In genomic region chr16:81633680-81634379, GRCh38 we compare ENCODE assay signal across 11 cellular contexts.
A peak's percentile ranks its signal among the peaks of the same experiment; 100 is the strongest.
DNase-seq lines count a peak whose midpoint lies in the region; ATAC-seq, FAIRE-seq and TF ChIP-seq lines count a peak whose summit lies in the region.
"Had no signal": no experiment of that assay in that cellular context is flagged by ENCODE, and none has a peak within 500 bp of the region (broad histone marks: within the 10 kb centered on the region; RNA-seq: fewer than 3 reads in every experiment).

No MANE protein-coding gene starts in this region.

- H2AFZ ChIP-seq in HCT116 (ENCODE audit: low read depth, low read length, poor library complexity, severe bottlenecking) (no peak overlapping the region), endothelial cell of umbilical vein (ENCODE audit: low read depth, low read length) (no peak overlapping the region), osteoblast (ENCODE audit: low read length) (no peak overlapping the region)

- TF ChIP-seq CTCF in HCT116 (IDR thresholded peaks at IDR 0.05 in 2 of 3, conservative IDR thresholded peaks at IDR 0.05 in 1 of 3; ENCODE audit: borderline replicate concordance in 1 of 3, insufficient read depth in 1 of 3, low read depth in 2 of 3, low read length in 2 of 3) (no peak), endothelial cell of umbilical vein (IDR thresholded peaks at IDR 0.05; ENCODE audit: extremely low read depth in 1 of 2, insufficient read depth in 1 of 2, low read depth in 1 of 2, low read length in 2 of 2) (no peak), osteoblast (IDR thresholded peaks at IDR 0.05; ENCODE audit: extremely low read depth, low read depth, low read length) (no peak)

- H3K27ac ChIP-seq in HCT116 (ENCODE audit: low read depth, low read length), result peak overlapping the region; percentile 70
- H3K27ac ChIP-seq in endothelial cell of umbilical vein (ENCODE audit: insufficient read depth, low read depth, low read length), result peak overlapping the region; percentile 26
- peak overlapping the region; percentile 72 for H3K27ac ChIP-seq in osteoblast (ENCODE audit: low read depth, low read length)

- H4K20me1 ChIP-seq in HCT116 (ENCODE audit: insufficient read depth), result peaks cover 5% of the 10 kb centered on the region; the same call in 1 of the 2 replicates
- no peaks in the 10 kb centered on the region for H4K20me1 ChIP-seq in endothelial cell of umbilical vein (replicated peaks; ENCODE audit: control insufficient read depth, extremely low read depth, insufficient read depth, low read length)
- H4K20me1 ChIP-seq in osteoblast (ENCODE audit: insufficient read depth, low read length), result peaks cover 35% of the 10 kb centered on the region

- H3K79me2 ChIP-seq in HCT116 (ENCODE audit: insufficient read depth, low read length) (peaks cover 50% of the 10 kb centered on the region; the same call in 1 of the 2 replicates), endothelial cell of umbilical vein (ENCODE audit: control insufficient read depth, insufficient read depth, low read length) (peaks cover 5% of the 10 kb centered on the region), osteoblast (ENCODE audit: insufficient read depth, low read length) (no peaks in the 10 kb centered on the region)

- peak overlapping the region in 2 of 3 donors; percentile 1 to 31 for H3K4me3 Mint-ChIP-seq in T-cell

- H3K4me3 ChIP-seq in HCT116 (replicated peaks in 1 of 2; ENCODE audit: low read depth in 1 of 2, low read length in 2 of 2) (peak overlapping the region in 1 of 2 experiments; percentile 35; a peak in 2 of 4 replicates), endothelial cell of umbilical vein (replicated peaks in 1 of 3; ENCODE audit: insufficient read depth in 1 of 3, low read depth in 1 of 3, low read length in 3 of 3) (no peak overlapping the region), osteoblast (ENCODE audit: insufficient read depth, low read length) (no peak overlapping the region)
- H3K4me3 ChIP-seq: spleen had no signal

- no peak for TF ChIP-seq RAD21 in HCT116 (IDR thresholded peaks at IDR 0.05; ENCODE audit: low read depth)

- TF ChIP-seq POLR2A in HCT116 (IDR thresholded peaks at IDR 0.05; ENCODE audit: borderline replicate concordance, extremely low read depth, insufficient read depth, insufficient read length), result no peak
- TF ChIP-seq POLR2A in endothelial cell of umbilical vein (IDR thresholded peaks at IDR 0.05; ENCODE audit: low read depth, low read length), result no peak

- no peak for FAIRE-seq in endothelial cell of umbilical vein (lab: Jason Lieb, UNC)

- H3K4me1 ChIP-seq in HCT116 (ENCODE audit: control insufficient read depth in 1 of 2, insufficient read depth in 2 of 2, low read length in 2 of 2) (peaks cover 27 to 75% of the 10 kb centered on the region in 2 experiments), endothelial cell of umbilical vein (ENCODE audit: control insufficient read depth, extremely low read depth, insufficient read depth, low read length) (peaks cover 25% of the 10 kb centered on the region), osteoblast (ENCODE audit: insufficient read depth, low read length) (peaks cover 14% of the 10 kb centered on the region)

- peak overlapping the region; percentile 53 for H3K9ac ChIP-seq in HCT116 (ENCODE audit: low read length)
- H3K9ac ChIP-seq in endothelial cell of umbilical vein (replicated peaks; ENCODE audit: extremely low read depth, insufficient read depth, low read length), result no peak overlapping the region

- no peaks in the 10 kb centered on the region for H3K9me2 ChIP-seq in HCT116 (ENCODE audit: insufficient read depth)

- intact Hi-C loops in HCT116 (cut with micrococcal nuclease) (no loop called here), endothelial cell of umbilical vein (cut with micrococcal nuclease) (loop anchor here (1.0 kb wide), 1 partner anchor 9 kb away; no protein-coding TSS in a partner anchor)

- peak overlapping the region; percentile 74 for H3K4me2 ChIP-seq in HCT116 (ENCODE audit: low read length)
- no peak overlapping the region for H3K4me2 ChIP-seq in endothelial cell of umbilical vein (ENCODE audit: insufficient read depth, low read length)
- peak overlapping the region; percentile 78 for H3K4me2 ChIP-seq in osteoblast (ENCODE audit: insufficient read depth, low read length)

- no peaks in the 10 kb centered on the region for H3K27me3 ChIP-seq in HCT116 (ENCODE audit: insufficient read depth, low read length)
- H3K27me3 ChIP-seq in endothelial cell of umbilical vein (ENCODE audit: control insufficient read depth in 2 of 2, insufficient read depth in 2 of 2, low read length in 2 of 2), result no peaks in the 10 kb centered on the region
- no peaks in the 10 kb centered on the region for H3K27me3 ChIP-seq in osteoblast (ENCODE audit: insufficient read depth, low read length)
- H3K27me3 ChIP-seq: spleen had no signal

- peak overlapping the region; percentile 97 to 98 for H3K27ac Mint-ChIP-seq in T-cell

- H3K36me3 ChIP-seq in HCT116 (ENCODE audit: control insufficient read depth in 1 of 2, insufficient read depth in 2 of 2, low read length in 2 of 2) (no peaks in the 10 kb centered on the region), endothelial cell of umbilical vein (ENCODE audit: control insufficient read depth in 2 of 2, extremely low read depth in 1 of 2, insufficient read depth in 2 of 2, low read length in 2 of 2) (peaks cover 0 to 7% of the 10 kb centered on the region in 2 experiments), osteoblast (ENCODE audit: insufficient read depth, low read length) (no peaks in the 10 kb centered on the region)

- dilution Hi-C loops in endothelial cell of umbilical vein (cut with MboI; ENCODE audit: extremely low pct_ligation_motif_present, low sequenced_read_pairs), result no loop called here

- POLR2A ChIA-PET in HCT116 (lab: Charles Lee) (no interaction called here), T-cell (lab: Charles Lee) (interaction anchor here in 1 of 2 donors (0.5 kb wide), 1 partner anchor 166 kb away, joined by 4 read pairs; no protein-coding TSS in a partner anchor), endothelial cell of umbilical vein (lab: Charles Lee) (no interaction called here)

- BruUV-seq in HCT116 (replicated peaks; lab: Mats Ljungman, UMichigan), result no TSS peak
- no TSS peak for BruUV-seq in endothelial cell of umbilical vein (replicated peaks; lab: Mats Ljungman, UMichigan)

- no peaks in the 10 kb centered on the region for H3K9me3 ChIP-seq in HCT116 (ENCODE audit: control insufficient read depth in 1 of 2, insufficient read depth in 1 of 2, low read depth in 1 of 2, low read length in 2 of 2)
- no peaks in the 10 kb centered on the region for H3K9me3 ChIP-seq in endothelial cell of umbilical vein (replicated peaks; ENCODE audit: control insufficient read depth, insufficient read depth, low read length)
- no peaks in the 10 kb centered on the region for H3K9me3 ChIP-seq in osteoblast (ENCODE audit: low read depth, low read length)
- H3K9me3 ChIP-seq: spleen had no signal

- ATAC-seq in HCT116 (no peak), T-cell (replicated peaks in 1 of 4) (no peak)

- DNase-seq in HCT116 (ENCODE audit: low read depth, low spot score) (no peak), T-cell (no peak), endothelial cell of umbilical vein (ENCODE audit: low read depth, low spot score) (no peak), osteoblast (ENCODE audit: insufficient read length, low spot score, missing footprints) (no peak), A172 (ENCODE audit: low spot score) (no peak), NAMALWA (ENCODE audit: low spot score) (no peak), superior temporal gyrus (ENCODE audit: extremely low spot score) (no peak), DMS153 (lab: John Stamatoyannopoulos, UW) (no peak)
- DNase-seq: amniotic stem cell; spleen; stimulated activated CD8-positive, alpha-beta memory T cell treated with anti-CD3 and anti-CD28 coated beads, Interleukin-4, amount 100 ng/mL, for 48 hours had no signal

- H3K36me3 Mint-ChIP-seq in T-cell, result peaks cover 10% of the 10 kb centered on the region

- RAD21 ChIA-PET in HCT116 (lab: Charles Lee; ENCODE audit: low non-redundant PET in 1 of 2, low total read pairs in 2 of 2, uncharacterized antibody in 2 of 2, unreplicated experiment in 2 of 2), result no interaction called here

- H3K4me1 Mint-ChIP-seq in T-cell, result peaks cover 62 to 81% (median 72%) of the 10 kb centered on the region in 3 donors

- CTCF ChIA-PET in HCT116 (lab: Charles Lee) (no interaction called here), T-cell (lab: Charles Lee) (no interaction called here), endothelial cell of umbilical vein (lab: Charles Lee) (interaction anchor here (0.8 to 2.3 kb wide), 2 partner anchors 11 to 63 kb away, joined by 3 to 7 read pairs; no protein-coding TSS in a partner anchor)

- H3K9me1 ChIP-seq in endothelial cell of umbilical vein (replicated peaks; ENCODE audit: control insufficient read depth, extremely low read depth, insufficient read depth, low read length), result no peaks in the 10 kb centered on the region

- H3K27me3 Mint-ChIP-seq in T-cell, result no peaks in the 10 kb centered on the region

- no peaks in the 10 kb centered on the region for H3K9me3 Mint-ChIP-seq in T-cell

TF ChIP-seq in HCT116, 20 proteins besides CTCF, POLR2A, EP300 and RAD21 (continues in another document):
- TF ChIP-seq, protein P1, sequence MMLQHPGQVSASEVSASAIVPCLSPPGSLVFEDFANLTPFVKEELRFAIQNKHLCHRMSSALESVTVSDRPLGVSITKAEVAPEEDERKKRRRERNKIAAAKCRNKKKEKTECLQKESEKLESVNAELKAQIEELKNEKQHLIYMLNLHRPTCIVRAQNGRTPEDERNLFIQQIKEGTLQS (IDR thresholded peaks at IDR 0.05), result no peak
- TF ChIP-seq EZH2phosphoT487 (IDR thresholded peaks at IDR 0.05; ENCODE audit: borderline replicate concordance) (no peak), SP1 (IDR thresholded peaks at IDR 0.05; ENCODE audit: low read depth) (no peak), POLR2AphosphoS5 (IDR thresholded peaks at IDR 0.05; ENCODE audit: low read depth, low read length) (no peak), ZFX (IDR thresholded peaks at IDR 0.05) (no peak), CEBPB (IDR thresholded peaks at IDR 0.05; ENCODE audit: low read depth) (no peak), EZH2 (IDR thresholded peaks at IDR 0.05) (no peak)

TF ChIP-seq in endothelial cell of umbilical vein, 7 proteins besides CTCF, POLR2A, EP300 and RAD21:
- TF ChIP-seq MYC (IDR thresholded peaks at IDR 0.05; ENCODE audit: low read depth, low read length), result no peak
- TF ChIP-seq POLR2AphosphoS5 (IDR thresholded peaks at IDR 0.05; ENCODE audit: insufficient read depth, low read depth, low read length), result no peak
- TF ChIP-seq GATA2 (IDR thresholded peaks at IDR 0.05; ENCODE audit: insufficient read depth, insufficient read length, low read depth, low read length), result no peak
- TF ChIP-seq JUN (IDR thresholded peaks at IDR 0.05; ENCODE audit: borderline replicate concordance, insufficient read depth, insufficient read length, low read depth), result no peak
- TF ChIP-seq FOS (IDR thresholded peaks at IDR 0.05; ENCODE audit: borderline replicate concordance, insufficient read depth, low read length), result no peak
- TF ChIP-seq, protein P2, sequence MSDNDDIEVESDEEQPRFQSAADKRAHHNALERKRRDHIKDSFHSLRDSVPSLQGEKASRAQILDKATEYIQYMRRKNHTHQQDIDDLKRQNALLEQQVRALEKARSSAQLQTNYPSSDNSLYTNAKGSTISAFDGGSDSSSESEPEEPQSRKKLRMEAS (IDR thresholded peaks at IDR 0.05; ENCODE audit: insufficient read depth, insufficient read length), result no peak
- no peak for TF ChIP-seq EZH2 (IDR thresholded peaks at IDR 0.05; ENCODE audit: borderline replicate concordance, low read depth, low read length, severe bottlenecking)
TF ChIP-seq in endothelial cell of umbilical vein: peak in this region for 0.
